ENCODE assay signal across 1 cellular context in the genomic region with DNA sequence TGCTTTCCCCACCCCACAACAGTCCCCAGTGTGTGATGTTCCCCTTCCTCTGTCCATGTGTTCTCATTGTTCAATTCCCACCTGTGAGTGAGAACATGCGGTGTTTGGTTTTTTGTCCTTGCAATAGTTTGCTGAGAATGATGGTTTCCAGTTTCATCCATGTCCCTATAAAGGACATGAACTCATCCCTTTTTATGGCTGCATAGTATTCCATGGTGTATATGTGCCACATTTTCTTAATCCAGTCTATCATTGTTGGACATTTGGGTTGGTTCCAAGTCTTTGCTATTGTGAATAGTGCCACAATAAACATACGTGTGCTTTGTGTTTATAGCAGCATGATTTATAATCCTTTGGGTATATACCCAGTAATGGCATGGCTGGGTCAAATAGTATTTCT. TPM values are rescaled to one million over a fixed set of nuclear protein-coding genes. Genes with fewer than 3 reads are reported as not detected.
"Had no signal": no experiment of that assay in that cellular context is flagged by ENCODE, and none has a peak within 500 bp of the region (broad histone marks: within the 10 kb centered on the region; RNA-seq: fewer than 3 reads in every experiment).

No MANE protein-coding gene starts in this region.

RNA-seq across cellular contexts. Expression of a gene that starts 11.3 kb away (rescaled TPM):
- total RNA-seq: G401 had no signal
